8 cellular contexts compared by ENCODE assay signal in the genomic region with DNA sequence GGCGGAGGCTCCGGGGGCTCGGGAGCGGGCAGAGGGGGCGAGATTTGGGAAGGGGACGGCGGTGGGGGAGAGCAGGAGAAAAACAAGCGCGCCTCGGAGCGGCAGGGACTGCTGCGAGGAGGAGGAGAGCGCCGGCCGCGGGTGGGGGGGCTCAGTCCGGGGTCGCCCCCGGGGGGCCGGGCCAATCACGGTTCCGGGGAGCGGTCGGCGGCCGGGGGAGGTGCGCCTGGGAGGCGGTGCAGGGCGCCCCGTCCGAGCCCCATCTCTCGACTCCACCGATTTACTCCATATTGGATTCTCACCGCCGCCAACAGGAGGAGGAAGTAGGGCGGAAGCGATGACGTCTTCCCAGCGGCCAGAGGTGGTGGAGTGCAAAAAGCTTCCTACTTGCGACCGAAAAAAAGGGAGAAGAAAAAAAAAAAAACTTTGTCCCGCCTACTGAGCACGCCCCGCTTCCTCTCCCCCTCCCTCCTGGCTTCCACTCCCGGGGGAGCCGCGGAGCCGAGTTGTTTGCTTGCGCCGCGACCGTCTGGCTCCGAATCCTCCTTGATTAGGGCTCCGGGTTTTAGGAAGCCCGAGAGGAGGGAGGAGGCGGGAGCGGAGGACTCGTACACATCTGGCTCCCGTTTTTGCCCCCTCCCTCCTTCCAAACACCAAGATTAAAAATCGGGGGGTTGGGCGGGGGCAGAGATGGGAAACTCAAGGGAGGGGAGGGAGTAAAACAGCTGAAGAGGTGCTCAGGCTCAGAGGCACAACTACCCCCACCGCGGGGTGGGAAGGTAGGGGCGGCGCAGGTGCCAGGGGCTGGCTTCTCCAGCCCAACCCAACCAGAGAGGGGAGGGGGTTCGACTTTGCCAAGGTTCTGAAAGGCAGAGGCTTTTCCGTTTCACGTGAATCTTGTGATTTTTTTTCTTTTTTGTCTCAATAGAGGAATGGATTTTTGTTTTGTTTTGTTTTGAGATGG. TPM values are rescaled to one million over a fixed set of nuclear protein-coding genes. Genes with fewer than 3 reads are reported as not detected.
DNase-seq lines count a peak whose midpoint lies in the region; ATAC-seq, FAIRE-seq and TF ChIP-seq lines count a peak whose summit lies in the region.

A gene with protein sequence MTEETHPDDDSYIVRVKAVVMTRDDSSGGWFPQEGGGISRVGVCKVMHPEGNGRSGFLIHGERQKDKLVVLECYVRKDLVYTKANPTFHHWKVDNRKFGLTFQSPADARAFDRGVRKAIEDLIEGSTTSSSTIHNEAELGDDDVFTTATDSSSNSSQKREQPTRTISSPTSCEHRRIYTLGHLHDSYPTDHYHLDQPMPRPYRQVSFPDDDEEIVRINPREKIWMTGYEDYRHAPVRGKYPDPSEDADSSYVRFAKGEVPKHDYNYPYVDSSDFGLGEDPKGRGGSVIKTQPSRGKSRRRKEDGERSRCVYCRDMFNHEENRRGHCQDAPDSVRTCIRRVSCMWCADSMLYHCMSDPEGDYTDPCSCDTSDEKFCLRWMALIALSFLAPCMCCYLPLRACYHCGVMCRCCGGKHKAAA (minus strand): TSS at position 373 of the 964 bp plus-strand sequence. CDS start 612 bp downstream, outside the sequence.

- peak; percentile 38 for ATAC-seq in GM19395 (IDR thresholded peaks at IDR 0.05; ENCODE audit: unreplicated experiment)

- no peaks in the 10 kb centered on the region for H3K27me3 ChIP-seq in BE2C

- peaks cover 3% of the 10 kb centered on the region; the same call in 1 of the 2 replicates for H3K36me3 ChIP-seq in BE2C

- peak within 1 kb of the TSS; percentile 71 for H3K4me3 ChIP-seq in BE2C (ENCODE audit: low read depth, low read length)

- peaks cover 6% of the 10 kb centered on the region for H3K4me1 ChIP-seq in BE2C

- DNase-seq in BE2C (peak; percentile 91), HTR-8/SVneo (ENCODE audit: insufficient read length, low spot score) (peak; percentile 89), NOMO-1 treated with DMSO at 0.1 percent for 48 hours (lab: John Stamatoyannopoulos, UW; ENCODE audit: unreplicated experiment) (peak; percentile 94), mesenteric fat pad (ENCODE audit: low spot score) (peak; percentile 96)
- peak; percentile 53 for DNase-seq in activated CD8-positive, alpha-beta memory T cell treated with anti-CD3 and anti-CD28 coated beads, Interleukin-2, amount 50 U/mL, for 4 hours
- peak; percentile 28 to 49 for DNase-seq in stimulated activated CD8-positive, alpha-beta memory T cell treated with anti-CD3 and anti-CD28 coated beads, Interleukin-15, amount 100 ng/mL, for 4 hours (ENCODE audit: low read depth in 2 of 2)

- H3K9me3 ChIP-seq in BE2C = no peaks in the 10 kb centered on the region

- FAIRE-seq in HTR-8/SVneo (lab: Jason Lieb, UNC) = no peak
- peak; percentile 82 for FAIRE-seq in endometrium (lab: Jason Lieb, UNC)

- TF ChIP-seq CTCF in BE2C (IDR thresholded peaks at IDR 0.05; ENCODE audit: low read depth, low read length) = no peak

RNA-seq across cellular contexts. Expression of the gene that starts here (rescaled TPM):
- 82.1 TPM for polyA plus RNA-seq in BE2C (2012; ENCODE audit: insufficient read depth, insufficient read length, low read depth)
- 48.7 TPM for total RNA-seq in mesenteric fat pad

Comparison
In these comparisons a context has a peak if more than half of its experiments do, and no peak if none do; other contexts are left out.
1. Peak in every context shown above with its lines: DNase-seq, ATAC-seq and H3K4me3 ChIP-seq.
2. DNase-seq: peak in every context shown above with its lines; median percentile 96 in mesenteric fat pad; 94 in NOMO-1 treated with DMSO at 0.1 percent for 48 hours; 91 in BE2C; 89 in HTR-8/SVneo; 53 in activated CD8-positive, alpha-beta memory T cell treated with anti-CD3 and anti-CD28 coated beads, Interleukin-2, amount 50 U/mL, for 4 hours; 38 in stimulated activated CD8-positive, alpha-beta memory T cell treated with anti-CD3 and anti-CD28 coated beads, Interleukin-15, amount 100 ng/mL, for 4 hours.